In the genomic region with DNA sequence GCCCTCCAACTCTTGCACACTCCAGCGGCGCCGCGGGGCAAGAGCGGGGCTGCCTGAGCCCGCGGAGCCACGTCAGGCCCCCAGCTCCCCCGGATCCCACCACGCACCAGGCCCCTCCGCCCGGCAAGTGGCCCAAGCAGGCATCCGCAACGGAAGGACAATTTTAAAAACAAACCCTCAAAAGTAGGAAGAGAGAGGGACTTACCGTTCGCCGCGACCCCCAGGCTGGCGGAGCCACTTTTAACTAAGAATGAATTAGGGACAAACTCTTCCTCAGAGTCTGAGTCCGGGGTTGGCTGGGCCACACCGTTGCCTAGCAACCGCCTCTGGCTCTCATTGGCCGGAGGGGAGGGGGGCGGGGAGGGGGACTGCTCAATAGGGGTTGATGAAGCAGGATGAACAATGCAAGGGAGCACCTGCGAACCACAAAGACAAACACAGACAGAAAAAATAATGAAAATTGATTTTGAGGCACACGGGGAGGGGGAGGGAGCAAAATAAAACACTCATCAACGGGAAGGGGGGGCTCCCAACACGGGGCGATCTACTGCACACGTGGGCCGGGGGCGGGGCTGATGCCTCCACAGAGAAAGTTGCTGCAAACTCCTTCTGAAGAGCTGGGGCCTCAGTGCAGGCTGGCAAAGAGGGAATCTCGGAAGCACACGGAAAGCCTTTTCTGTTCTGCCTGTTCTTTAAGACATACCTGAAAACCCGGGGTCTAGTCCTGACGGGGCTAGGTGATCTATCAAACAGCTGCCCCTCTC, we compare ENCODE assay signal across 1 cellular context.
TF ChIP-seq lines count a peak whose summit lies in the region.

No MANE protein-coding gene starts in this region.

TF ChIP-seq in SK-N-SH treated with all-trans-retinoic acid at 6 μM for 48 hours, 23 proteins besides CTCF, POLR2A, EP300 and RAD21 (continued from another document):
- TF ChIP-seq TSHZ2 (CRISPR knock-in tag; IDR thresholded peaks at IDR 0.05) (no peak), ARNTL (CRISPR knock-in tag; IDR thresholded peaks at IDR 0.05; ENCODE audit: borderline replicate concordance, low read depth) (no peak), TOX (CRISPR knock-in tag; IDR thresholded peaks at IDR 0.05; ENCODE audit: borderline replicate concordance) (no peak), ZFP30 (CRISPR knock-in tag; IDR thresholded peaks at IDR 0.05) (no peak), GLIS3 (CRISPR knock-in tag; IDR thresholded peaks at IDR 0.05) (no peak), ZFP3 (CRISPR knock-in tag; IDR thresholded peaks at IDR 0.05) (no peak), PPARA (CRISPR knock-in tag; IDR thresholded peaks at IDR 0.05; ENCODE audit: borderline replicate concordance) (no peak), POU6F1 (CRISPR knock-in tag; IDR thresholded peaks at IDR 0.05; ENCODE audit: borderline replicate concordance, low read depth) (no peak), TCF4 (CRISPR knock-in tag; IDR thresholded peaks at IDR 0.05; ENCODE audit: borderline replicate concordance) (no peak)
- TF ChIP-seq, protein P1, sequence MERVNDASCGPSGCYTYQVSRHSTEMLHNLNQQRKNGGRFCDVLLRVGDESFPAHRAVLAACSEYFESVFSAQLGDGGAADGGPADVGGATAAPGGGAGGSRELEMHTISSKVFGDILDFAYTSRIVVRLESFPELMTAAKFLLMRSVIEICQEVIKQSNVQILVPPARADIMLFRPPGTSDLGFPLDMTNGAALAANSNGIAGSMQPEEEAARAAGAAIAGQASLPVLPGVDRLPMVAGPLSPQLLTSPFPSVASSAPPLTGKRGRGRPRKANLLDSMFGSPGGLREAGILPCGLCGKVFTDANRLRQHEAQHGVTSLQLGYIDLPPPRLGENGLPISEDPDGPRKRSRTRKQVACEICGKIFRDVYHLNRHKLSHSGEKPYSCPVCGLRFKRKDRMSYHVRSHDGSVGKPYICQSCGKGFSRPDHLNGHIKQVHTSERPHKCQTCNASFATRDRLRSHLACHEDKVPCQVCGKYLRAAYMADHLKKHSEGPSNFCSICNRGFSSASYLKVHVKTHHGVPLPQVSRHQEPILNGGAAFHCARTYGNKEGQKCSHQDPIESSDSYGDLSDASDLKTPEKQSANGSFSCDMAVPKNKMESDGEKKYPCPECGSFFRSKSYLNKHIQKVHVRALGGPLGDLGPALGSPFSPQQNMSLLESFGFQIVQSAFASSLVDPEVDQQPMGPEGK (CRISPR knock-in tag; IDR thresholded peaks at IDR 0.05; ENCODE audit: borderline replicate concordance), result no peak
